Comparison of ENCODE assay signal across 1 cellular context in the genomic region with DNA sequence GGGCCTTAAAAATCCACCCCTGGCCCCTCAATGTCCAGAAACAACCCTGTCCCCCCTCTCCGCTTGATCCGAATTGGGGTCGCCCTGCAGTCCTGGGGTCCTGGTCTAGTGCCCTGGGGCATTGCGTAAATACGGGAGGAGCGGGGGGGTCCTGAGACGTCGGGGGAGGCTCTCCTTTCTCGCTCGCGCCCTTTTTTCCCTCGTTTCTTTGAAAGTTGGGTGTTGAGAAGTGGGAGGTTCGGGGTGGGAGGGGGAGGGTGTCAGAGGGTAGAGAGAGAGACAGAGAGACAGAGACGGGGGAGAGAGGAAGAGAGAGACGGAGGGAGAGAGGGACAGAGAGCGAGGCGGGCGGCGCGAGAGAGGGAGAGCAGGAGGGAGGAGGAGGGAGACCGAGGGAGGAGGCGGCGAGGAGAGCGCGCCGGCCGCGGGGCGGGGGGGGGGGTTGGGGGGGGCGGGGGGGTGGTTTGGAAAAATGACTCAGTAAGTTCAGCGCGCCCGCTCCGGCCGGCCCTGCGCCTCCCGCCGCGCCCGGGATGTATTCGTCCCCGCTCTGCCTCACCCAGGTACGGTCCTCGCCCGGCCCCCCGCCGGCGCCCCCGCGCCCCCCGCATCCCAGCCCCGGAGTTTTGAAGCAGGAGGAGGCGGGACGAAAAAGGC.
TF ChIP-seq lines count a peak whose summit lies in the region.

NFIC (plus strand) TSS at position 480 of the 657 bp plus-strand sequence; CDS start at position 534, 54 bp downstream.

TF ChIP-seq in GM12878, 131 proteins besides CTCF, POLR2A, EP300 and RAD21 (continued from another document):
- TF ChIP-seq, protein P1, sequence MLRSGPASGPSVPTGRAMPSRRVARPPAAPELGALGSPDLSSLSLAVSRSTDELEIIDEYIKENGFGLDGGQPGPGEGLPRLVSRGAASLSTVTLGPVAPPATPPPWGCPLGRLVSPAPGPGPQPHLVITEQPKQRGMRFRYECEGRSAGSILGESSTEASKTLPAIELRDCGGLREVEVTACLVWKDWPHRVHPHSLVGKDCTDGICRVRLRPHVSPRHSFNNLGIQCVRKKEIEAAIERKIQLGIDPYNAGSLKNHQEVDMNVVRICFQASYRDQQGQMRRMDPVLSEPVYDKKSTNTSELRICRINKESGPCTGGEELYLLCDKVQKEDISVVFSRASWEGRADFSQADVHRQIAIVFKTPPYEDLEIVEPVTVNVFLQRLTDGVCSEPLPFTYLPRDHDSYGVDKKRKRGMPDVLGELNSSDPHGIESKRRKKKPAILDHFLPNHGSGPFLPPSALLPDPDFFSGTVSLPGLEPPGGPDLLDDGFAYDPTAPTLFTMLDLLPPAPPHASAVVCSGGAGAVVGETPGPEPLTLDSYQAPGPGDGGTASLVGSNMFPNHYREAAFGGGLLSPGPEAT (IDR thresholded peaks at IDR 0.05; ENCODE audit: low read depth) = no peak
